Comparison of ENCODE assay signal across 20 cellular contexts in the genomic region with DNA sequence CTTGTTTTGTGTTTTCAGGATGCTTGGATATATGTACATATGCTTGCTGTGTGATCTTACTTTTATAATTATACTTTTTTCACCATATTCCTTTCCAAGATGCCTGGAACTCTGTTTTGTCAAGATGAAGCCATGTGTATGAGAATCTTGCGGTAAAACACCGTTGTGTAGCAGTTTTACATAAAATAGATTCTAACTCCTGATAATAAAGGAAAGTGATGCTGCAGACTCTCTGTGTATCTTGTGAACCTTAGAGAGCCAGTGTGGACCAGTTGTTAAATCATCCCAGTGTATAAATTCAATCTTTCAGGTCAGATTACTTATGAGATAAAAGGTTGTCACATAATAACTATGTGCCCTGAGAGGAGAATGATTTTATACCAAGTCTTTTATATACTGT. TPM values are rescaled to one million over a fixed set of nuclear protein-coding genes. Genes with fewer than 3 reads are reported as not detected.
DNase-seq lines count a peak whose midpoint lies in the region; ATAC-seq and TF ChIP-seq lines count a peak whose summit lies in the region.
"Had no signal": no experiment of that assay in that cellular context is flagged by ENCODE, and none has a peak within 500 bp of the region (broad histone marks: within the 10 kb centered on the region; RNA-seq: fewer than 3 reads in every experiment).

No MANE protein-coding gene starts in this region.

- no peaks in the 10 kb centered on the region for H3K27me3 ChIP-seq in OCI-LY1 (ENCODE audit: insufficient read depth, low read length)

- H3K4me3 ChIP-seq in OCI-LY1 (ENCODE audit: low read depth, low read length, poor library complexity, severe bottlenecking): no peak overlapping the region
- H3K4me3 ChIP-seq: A549 had no signal

- TF ChIP-seq CTCF in OCI-LY1 (IDR thresholded peaks at IDR 0.05; ENCODE audit: low read length): no peak

- H3K36me3 Mint-ChIP-seq in activated naive CD8-positive, alpha-beta T cell treated with anti-CD3 and anti-CD28 coated beads, Interleukin-2, amount 10 ng/mL, durations not matched to agents 7 days and 5 days: peaks cover 16% of the 10 kb centered on the region
- no peaks in the 10 kb centered on the region for H3K36me3 Mint-ChIP-seq in activated naive CD8-positive, alpha-beta T cell treated with anti-CD3 and anti-CD28 coated beads for 36 hours

- H3K27ac Mint-ChIP-seq in activated naive CD8-positive, alpha-beta T cell treated with anti-CD3 and anti-CD28 coated beads, Interleukin-2, amount 10 ng/mL, durations not matched to agents 7 days and 5 days: no peak overlapping the region
- H3K27ac Mint-ChIP-seq in activated naive CD8-positive, alpha-beta T cell treated with anti-CD3 and anti-CD28 coated beads for 36 hours: no peak overlapping the region
- H3K27ac Mint-ChIP-seq in stimulated activated naive CD8-positive, alpha-beta T cell treated with anti-CD3 and anti-CD28 coated beads, Interleukin-15, amount 100 ng/mL, for 72 hours: no peak overlapping the region

- H3K9ac ChIP-seq in OCI-LY1 (ENCODE audit: low read length): no peak overlapping the region
- H3K9ac ChIP-seq: SK-N-SH had no signal

- H3K9me3 Mint-ChIP-seq in activated naive CD8-positive, alpha-beta T cell treated with anti-CD3 and anti-CD28 coated beads, Interleukin-2, amount 10 ng/mL, durations not matched to agents 7 days and 5 days: peaks cover 5% of the 10 kb centered on the region
- peaks cover 3% of the 10 kb centered on the region for H3K9me3 Mint-ChIP-seq in activated naive CD8-positive, alpha-beta T cell treated with anti-CD3 and anti-CD28 coated beads for 36 hours
- no peaks in the 10 kb centered on the region for H3K9me3 Mint-ChIP-seq in stimulated activated naive CD8-positive, alpha-beta T cell treated with anti-CD3 and anti-CD28 coated beads, Interleukin-15, amount 100 ng/mL, for 72 hours
- H3K9me3 Mint-ChIP-seq: CD8-positive, alpha-beta memory T cell had no signal

- H3K36me3 ChIP-seq in KOPT-K1 (ENCODE audit: insufficient read depth, low read length) (no peaks in the 10 kb centered on the region), OCI-LY1 (ENCODE audit: insufficient read depth, low read length) (no peaks in the 10 kb centered on the region)

- no peaks in the 10 kb centered on the region for H3K27me3 Mint-ChIP-seq in activated naive CD8-positive, alpha-beta T cell treated with anti-CD3 and anti-CD28 coated beads, Interleukin-2, amount 10 ng/mL, durations not matched to agents 7 days and 5 days
- no peaks in the 10 kb centered on the region for H3K27me3 Mint-ChIP-seq in activated naive CD8-positive, alpha-beta T cell treated with anti-CD3 and anti-CD28 coated beads for 36 hours
- no peaks in the 10 kb centered on the region for H3K27me3 Mint-ChIP-seq in stimulated activated naive CD8-positive, alpha-beta T cell treated with anti-CD3 and anti-CD28 coated beads, Interleukin-15, amount 100 ng/mL, for 72 hours
- H3K27me3 Mint-ChIP-seq: CD8-positive, alpha-beta memory T cell had no signal

- no peak for ATAC-seq in activated naive CD8-positive, alpha-beta T cell treated with anti-CD3 and anti-CD28 coated beads, Interleukin-2, amount 10 ng/mL, durations not matched to agents 7 days and 5 days (ENCODE audit: low read depth)
- no peak for ATAC-seq in stimulated activated naive CD8-positive, alpha-beta T cell treated with anti-CD3 and anti-CD28 coated beads, Interleukin-15, amount 100 ng/mL, for 72 hours
- no peak for ATAC-seq in GM18870 (IDR thresholded peaks at IDR 0.05; ENCODE audit: unreplicated experiment)
- ATAC-seq in Right ventricle myocardium inferior: no peak
- ATAC-seq: A549 had no signal

- peak overlapping the region; percentile 71; the same call in 1 of the 2 replicates for H2AFZ ChIP-seq in OCI-LY1 (ENCODE audit: low read length)

- H3K27ac ChIP-seq in KOPT-K1 (ENCODE audit: low read depth, low read length, poor library complexity, severe bottlenecking) (peak overlapping the region; percentile 97), OCI-LY1 (ENCODE audit: low read depth, low read length, poor library complexity, severe bottlenecking) (no peak overlapping the region)
- H3K27ac ChIP-seq: A549 had no signal

- H3K4me1 ChIP-seq in OCI-LY1 (ENCODE audit: insufficient read depth, low read length, severe bottlenecking): peaks cover 28% of the 10 kb centered on the region
- H3K4me1 ChIP-seq: A549 had no signal

- intact Hi-C loops in Right ventricle myocardium inferior (cut with DNase I): no loop called here

- H3K4me3 Mint-ChIP-seq in activated naive CD8-positive, alpha-beta T cell treated with anti-CD3 and anti-CD28 coated beads, Interleukin-2, amount 10 ng/mL, durations not matched to agents 7 days and 5 days: peak overlapping the region; percentile 17
- no peak overlapping the region for H3K4me3 Mint-ChIP-seq in activated naive CD8-positive, alpha-beta T cell treated with anti-CD3 and anti-CD28 coated beads for 36 hours
- H3K4me3 Mint-ChIP-seq in stimulated activated naive CD8-positive, alpha-beta T cell treated with anti-CD3 and anti-CD28 coated beads, Interleukin-15, amount 100 ng/mL, for 72 hours: peak overlapping the region; percentile 6 to 58

- no peaks in the 10 kb centered on the region for H3K9me2 ChIP-seq in OCI-LY1 (ENCODE audit: low read depth, low read length)
- H3K9me2 ChIP-seq: SK-N-SH had no signal

- no peaks in the 10 kb centered on the region; the same call in 1 of the 2 replicates for H3F3A ChIP-seq in OCI-LY1 (ENCODE audit: insufficient read depth, low read length)

- POLR2A ChIA-PET in activated naive CD8-positive, alpha-beta T cell treated with anti-CD3 and anti-CD28 coated beads, Interleukin-2, amount 10 ng/mL, durations not matched to agents 7 days and 5 days (lab: Charles Lee): no interaction called here

- H3K9me3 ChIP-seq in KOPT-K1 (ENCODE audit: insufficient read depth, low read length, poor library complexity, severe bottlenecking) (peaks cover 4% of the 10 kb centered on the region), OCI-LY1 (ENCODE audit: low read length) (no peaks in the 10 kb centered on the region)
- H3K9me3 ChIP-seq: A549, SK-N-SH had no signal

- no peak overlapping the region for H3K4me2 ChIP-seq in OCI-LY1 (ENCODE audit: low read length)
- H3K4me2 ChIP-seq: A549, SK-N-SH had no signal

- no peaks in the 10 kb centered on the region for H4K20me1 ChIP-seq in OCI-LY1 (ENCODE audit: insufficient read depth, low read length)

- DNase-seq in activated naive CD8-positive, alpha-beta T cell treated with anti-CD3 and anti-CD28 coated beads, Interleukin-2, amount 10 ng/mL, durations not matched to agents 7 days and 5 days: no peak
- no peak for DNase-seq in activated naive CD8-positive, alpha-beta T cell treated with anti-CD3 and anti-CD28 coated beads for 36 hours
- no peak for DNase-seq in stimulated activated naive CD8-positive, alpha-beta T cell treated with anti-CD3 and anti-CD28 coated beads, Interleukin-15, amount 100 ng/mL, for 72 hours
- no peak for DNase-seq in Right ventricle myocardium inferior (ENCODE audit: missing footprints)
- DNase-seq: C1 segment of cervical spinal cord; CD8-positive, alpha-beta memory T cell; DMS53; IMR-90; Kasumi-1; NCI-H1092 treated with DMSO at 0.1 percent for 48 hours; NCI-H1694; NCI-H2081 treated with DMSO at 0.1 percent for 48 hours; NCI-H446 treated with DMSO at 0.1 percent for 48 hours; NK-92 treated with Interleukin-12 subunit alpha and Interleukin-12 subunit beta, amount 100 ng/mL, for 24 hours; SHP77 treated with DMSO at 0.1 percent for 48 hours; SK-N-SH had no signal

- peaks cover 24% of the 10 kb centered on the region for H3K4me1 Mint-ChIP-seq in activated naive CD8-positive, alpha-beta T cell treated with anti-CD3 and anti-CD28 coated beads, Interleukin-2, amount 10 ng/mL, durations not matched to agents 7 days and 5 days
- H3K4me1 Mint-ChIP-seq in activated naive CD8-positive, alpha-beta T cell treated with anti-CD3 and anti-CD28 coated beads for 36 hours: peaks cover 21% of the 10 kb centered on the region
- peaks cover 23% of the 10 kb centered on the region for H3K4me1 Mint-ChIP-seq in stimulated activated naive CD8-positive, alpha-beta T cell treated with anti-CD3 and anti-CD28 coated beads, Interleukin-15, amount 100 ng/mL, for 72 hours

- H3K79me2 ChIP-seq in OCI-LY1 (ENCODE audit: insufficient read depth, low read length): no peaks in the 10 kb centered on the region

RNA-seq across cellular contexts. Expression of gene ITGA4, which starts 12.5 kb away (rescaled TPM):
- 100 to 1,000 TPM; 216 to 227 TPM for total RNA-seq in activated naive CD8-positive, alpha-beta T cell treated with anti-CD3 and anti-CD28 coated beads, Interleukin-2, amount 10 ng/mL, durations not matched to agents 7 days and 5 days
- total RNA-seq in activated naive CD8-positive, alpha-beta T cell treated with anti-CD3 and anti-CD28 coated beads for 36 hours: 10 to 100 TPM; 71.9 to 74.8 TPM
- 1.8 TPM for total RNA-seq in Right ventricle myocardium inferior

Comparison
In these comparisons a context has a peak if more than half of its experiments do, and no peak if none do; other contexts are left out.
1. RNA of gene ITGA4, which starts 12.5 kb away (total RNA-seq): 216 to 227 TPM in activated naive CD8-positive, alpha-beta T cell treated with anti-CD3 and anti-CD28 coated beads, Interleukin-2, amount 10 ng/mL, durations not matched to agents 7 days and 5 days and 71.9 to 74.8 TPM in activated naive CD8-positive, alpha-beta T cell treated with anti-CD3 and anti-CD28 coated beads for 36 hours; 1.8 TPM in Right ventricle myocardium inferior (single experiment); every median in the first group is over 10 times any median in the second.